33 cellular contexts compared by ENCODE assay signal in genomic region chr5:108857905-108858304, GRCh38.
DNase-seq lines count a peak whose midpoint lies in the region; ATAC-seq, FAIRE-seq and TF ChIP-seq lines count a peak whose summit lies in the region.
"Had no signal": no experiment of that assay in that cellular context is flagged by ENCODE, and none has a peak within 500 bp of the region (broad histone marks: within the 10 kb centered on the region; RNA-seq: fewer than 3 reads in every experiment).

No MANE protein-coding gene starts in this region.

- H2AFZ ChIP-seq in K562 (ENCODE audit: low read depth, low read length) (no peak overlapping the region; the same call in 1 of the 2 replicates), Karpas-422 (ENCODE audit: low read length) (no peak overlapping the region)
- H2AFZ ChIP-seq: GM23248, neural progenitor cell had no signal

- H3K4me2 ChIP-seq in K562 (ENCODE audit: insufficient read depth, low read length) (no peak overlapping the region), Karpas-422 (ENCODE audit: low read depth, low read length, poor library complexity, severe bottlenecking) (no peak overlapping the region)
- H3K4me2 ChIP-seq: neural progenitor cell had no signal

- H3K9ac ChIP-seq in K562 (ENCODE audit: insufficient read depth in 1 of 2, low read depth in 2 of 2, low read length in 2 of 2) (no peak overlapping the region), Karpas-422 (ENCODE audit: low read length) (no peak overlapping the region)
- H3K9ac ChIP-seq: BLaER1, GM23248, neural progenitor cell had no signal

- no peak overlapping the region for H3K27ac Mint-ChIP-seq in CD8-positive, alpha-beta T cell
- H3K27ac Mint-ChIP-seq: activated naive CD4-positive, alpha-beta T cell treated with anti-CD3 and anti-CD28 coated beads, Interleukin-2, amount 10 ng/mL, durations not matched to agents 7 days and 5 days; activated T-helper 1 cell treated with anti-CD3 and anti-CD28 coated beads, Interleukin-12 subunit alpha, Interleukin-12 subunit beta, Interleukin-2, Interleukin-4 antibody, amounts not matched to agents 30 ng/mL and 10 ng/mL and 1 ng/mL, durations not matched to agents 14 hours and 24 hours and 36 hours; neural progenitor cell; stimulated activated effector memory CD8-positive, alpha-beta T cell treated with anti-CD3 and anti-CD28 coated beads, Interleukin-12 subunit alpha, Interleukin-12 subunit beta, amount 100 ng/mL, for 72 hours had no signal

- TF ChIP-seq CTCF in GM10266 (IDR thresholded peaks at IDR 0.05; ENCODE audit: control insufficient read depth, insufficient read depth, low read depth, missing control alignments) (no peak), GM20000 (IDR thresholded peaks at IDR 0.05; ENCODE audit: extremely low read depth, missing control alignments) (no peak), K562 (IDR thresholded peaks at IDR 0.05 in 2 of 3, conservative IDR thresholded peaks at IDR 0.05 in 1 of 3; ENCODE audit: insufficient read depth in 2 of 3, low read depth in 1 of 3, low read length in 3 of 3) (no peak)
- no peak for TF ChIP-seq CTCF in CD8-positive, alpha-beta T cell (IDR thresholded peaks at IDR 0.05)

- H3K79me2 ChIP-seq in K562 (ENCODE audit: control insufficient read depth, insufficient read depth, low read length) (no peaks in the 10 kb centered on the region), Karpas-422 (ENCODE audit: low read length) (no peaks in the 10 kb centered on the region)

- peaks cover 4% of the 10 kb centered on the region for H3K9me3 Mint-ChIP-seq in CD8-positive, alpha-beta T cell
- H3K9me3 Mint-ChIP-seq: activated naive CD4-positive, alpha-beta T cell treated with anti-CD3 and anti-CD28 coated beads, Interleukin-2, amount 10 ng/mL, durations not matched to agents 7 days and 5 days; activated T-helper 1 cell treated with anti-CD3 and anti-CD28 coated beads, Interleukin-12 subunit alpha, Interleukin-12 subunit beta, Interleukin-2, Interleukin-4 antibody, amounts not matched to agents 30 ng/mL and 10 ng/mL and 1 ng/mL, durations not matched to agents 14 hours and 24 hours and 36 hours; neural progenitor cell had no signal

- TF ChIP-seq EP300 in K562 (IDR thresholded peaks at IDR 0.05; ENCODE audit: low read length) = no peak

- ATAC-seq in HG03095 (IDR thresholded peaks at IDR 0.05; ENCODE audit: unreplicated experiment) (peak; percentile 29), K562 (no peak), GM21526 (IDR thresholded peaks at IDR 0.05; ENCODE audit: low FRiP score, unreplicated experiment) (no peak), GM18502 (IDR thresholded peaks at IDR 0.05; ENCODE audit: poor library complexity, unreplicated experiment) (no peak)
- ATAC-seq in CD8-positive, alpha-beta T cell = no peak
- ATAC-seq: left lung; right cardiac atrium; stimulated activated effector memory CD8-positive, alpha-beta T cell treated with anti-CD3 and anti-CD28 coated beads, Interleukin-12 subunit alpha, Interleukin-12 subunit beta, amount 100 ng/mL, for 72 hours had no signal

- H3K4me3 ChIP-seq in K562 (no peak overlapping the region), Karpas-422 (ENCODE audit: low read length) (no peak overlapping the region)
- H3K4me3 ChIP-seq in CD8-positive, alpha-beta T cell (ENCODE audit: low read depth, low read length) = no peak overlapping the region
- H3K4me3 ChIP-seq: BLaER1, GM23248, left lung, neural progenitor cell had no signal

- no peaks in the 10 kb centered on the region for H3K9me2 ChIP-seq in Karpas-422 (replicated peaks; ENCODE audit: insufficient read depth, low read length)

- peaks cover 2% of the 10 kb centered on the region for H3K36me3 Mint-ChIP-seq in CD8-positive, alpha-beta T cell
- H3K36me3 Mint-ChIP-seq: activated naive CD4-positive, alpha-beta T cell treated with anti-CD3 and anti-CD28 coated beads, Interleukin-2, amount 10 ng/mL, durations not matched to agents 7 days and 5 days; neural progenitor cell; stimulated activated effector memory CD8-positive, alpha-beta T cell treated with anti-CD3 and anti-CD28 coated beads, Interleukin-12 subunit alpha, Interleukin-12 subunit beta, amount 100 ng/mL, for 72 hours had no signal

- in situ Hi-C loops in K562 (cut with MboI) = no loop called here

- DNase-seq in GM10266 (ENCODE audit: extremely low spot score) (peak; percentile 4), GM20000 (ENCODE audit: low spot score) (peak; percentile 3), K562 (ENCODE audit: extremely low read depth in 1 of 4, low spot score in 3 of 4) (no peak), Karpas-422 (no peak)
- DNase-seq in CD8-positive, alpha-beta T cell = no peak
- DNase-seq: activated CD4-positive, alpha-beta T cell treated with anti-CD3 and anti-CD28 coated beads for 48 hours; activated naive CD4-positive, alpha-beta T cell treated with anti-CD3 and anti-CD28 coated beads, Interleukin-2, amount 10 ng/mL, durations not matched to agents 7 days and 5 days; amniotic stem cell; Caco-2; DMS79; effector CD4-positive, alpha-beta T cell; GF-D8; GM23248; left lung; mesendoderm; MV-4-11; NCI-H146; NCI-H2171; NCI-H524 treated with DMSO at 0.1 percent for 48 hours; right cardiac atrium; SHP77 treated with DMSO at 0.1 percent for 48 hours; stimulated activated CD4-positive, alpha-beta T cell treated with anti-CD3 and anti-CD28 coated beads, Interleukin-4, amount 100 ng/mL, for 24 hours; SW 1271; T-helper 9 cell; trophoblast cell; WERI-Rb-1 had no signal

- FAIRE-seq in K562 (lab: Jason Lieb, UNC) = no peak

- H3K27ac ChIP-seq in K562 (ENCODE audit: extremely low read depth, low read depth, low read length) (peak overlapping the region; percentile 9; the same call in 1 of the 3 replicates), Karpas-422 (ENCODE audit: low read length) (no peak overlapping the region)
- H3K27ac ChIP-seq in CD8-positive, alpha-beta T cell (ENCODE audit: low read depth, low read length) = no peak overlapping the region
- H3K27ac ChIP-seq: BLaER1, GM23248, left lung, neural progenitor cell, WERI-Rb-1 had no signal

- intact Hi-C loops in K562 (cut with micrococcal nuclease) = no loop called here
- intact Hi-C loops in CD8-positive, alpha-beta T cell (cut with DNase I, micrococcal nuclease) = no loop called here

- POLR2A ChIA-PET in K562 (lab: Yijun Ruan, JAX) = no interaction called here
- POLR2A ChIA-PET in CD8-positive, alpha-beta T cell (lab: Charles Lee) = no interaction called here

- BruUV-seq in K562 (replicated peaks; lab: Mats Ljungman, UMichigan) = no TSS peak

- H3K4me3 Mint-ChIP-seq in CD8-positive, alpha-beta T cell = no peak overlapping the region
- H3K4me3 Mint-ChIP-seq: activated naive CD4-positive, alpha-beta T cell treated with anti-CD3 and anti-CD28 coated beads, Interleukin-2, amount 10 ng/mL, durations not matched to agents 7 days and 5 days; activated T-helper 1 cell treated with anti-CD3 and anti-CD28 coated beads, Interleukin-12 subunit alpha, Interleukin-12 subunit beta, Interleukin-2, Interleukin-4 antibody, amounts not matched to agents 30 ng/mL and 10 ng/mL and 1 ng/mL, durations not matched to agents 14 hours and 24 hours and 36 hours; neural progenitor cell; stimulated activated effector memory CD8-positive, alpha-beta T cell treated with anti-CD3 and anti-CD28 coated beads, Interleukin-12 subunit alpha, Interleukin-12 subunit beta, amount 100 ng/mL, for 72 hours had no signal

- CTCF ChIA-PET in K562 (lab: Yijun Ruan, JAX; ENCODE audit: low intra/inter-chr PET ratio) = no interaction called here
- CTCF ChIA-PET in CD8-positive, alpha-beta T cell (lab: Charles Lee) = no interaction called here

- no peaks in the 10 kb centered on the region for H3K27me3 Mint-ChIP-seq in CD8-positive, alpha-beta T cell (ENCODE audit: low read depth)
- H3K27me3 Mint-ChIP-seq: activated naive CD4-positive, alpha-beta T cell treated with anti-CD3 and anti-CD28 coated beads, Interleukin-2, amount 10 ng/mL, durations not matched to agents 7 days and 5 days had no signal

- H3K27me3 ChIP-seq in K562 (ENCODE audit: control insufficient read depth in 2 of 2, insufficient read depth in 2 of 2, low read length in 2 of 2) = no peaks in the 10 kb centered on the region
- no peaks in the 10 kb centered on the region for H3K27me3 ChIP-seq in CD8-positive, alpha-beta T cell (ENCODE audit: insufficient read depth, low read length)
- no peaks in the 10 kb centered on the region for H3K27me3 ChIP-seq in Karpas-422 (ENCODE audit: low read length)
- H3K27me3 ChIP-seq: BLaER1, left lung, neural progenitor cell had no signal

- TF ChIP-seq RAD21 in K562 (CRISPR knock-in tag; conservative IDR thresholded peaks at IDR 0.05 in 1 of 2, IDR thresholded peaks at IDR 0.05 in 1 of 2) = no peak

- H3K9me1 ChIP-seq in K562 (ENCODE audit: control insufficient read depth, insufficient read depth, low read length) = no peaks in the 10 kb centered on the region

- no peaks in the 10 kb centered on the region for H3K36me3 ChIP-seq in K562 (ENCODE audit: control insufficient read depth, insufficient read depth, low read length)
- H3K36me3 ChIP-seq in CD8-positive, alpha-beta T cell (ENCODE audit: insufficient read depth, low read length) = no peaks in the 10 kb centered on the region
- no peaks in the 10 kb centered on the region for H3K36me3 ChIP-seq in Karpas-422 (ENCODE audit: insufficient read depth, low read length)
- H3K36me3 ChIP-seq: BLaER1, left lung, neural progenitor cell, WERI-Rb-1 had no signal

- peaks cover 4% of the 10 kb centered on the region for H3K4me1 Mint-ChIP-seq in CD8-positive, alpha-beta T cell (ENCODE audit: low read depth)
- H3K4me1 Mint-ChIP-seq: activated naive CD4-positive, alpha-beta T cell treated with anti-CD3 and anti-CD28 coated beads, Interleukin-2, amount 10 ng/mL, durations not matched to agents 7 days and 5 days; neural progenitor cell; stimulated activated effector memory CD8-positive, alpha-beta T cell treated with anti-CD3 and anti-CD28 coated beads, Interleukin-12 subunit alpha, Interleukin-12 subunit beta, amount 100 ng/mL, for 72 hours had no signal

- TF ChIP-seq POLR2A in K562 (conservative IDR thresholded peaks at IDR 0.05) = no peak

- H3K9me3 ChIP-seq in K562 (replicated peaks; ENCODE audit: control insufficient read depth, insufficient read depth, low read depth, low read length) (no peaks in the 10 kb centered on the region), Karpas-422 (ENCODE audit: low read length) (no peaks in the 10 kb centered on the region)
- H3K9me3 ChIP-seq in CD8-positive, alpha-beta T cell (ENCODE audit: low read length) = no peaks in the 10 kb centered on the region
- H3K9me3 ChIP-seq: BLaER1, Caco-2, left lung had no signal

- H3K4me1 ChIP-seq in K562 (replicated peaks in 1 of 2; ENCODE audit: control insufficient read depth in 2 of 2, insufficient read depth in 2 of 2, low read length in 2 of 2) (no peaks in the 10 kb centered on the region; a peak in 1 of 5 replicates), Karpas-422 (ENCODE audit: low read length) (peaks cover 8% of the 10 kb centered on the region)
- no peaks in the 10 kb centered on the region for H3K4me1 ChIP-seq in CD8-positive, alpha-beta T cell (ENCODE audit: insufficient read depth, low read length)
- H3K4me1 ChIP-seq: Caco-2, left lung, neural progenitor cell had no signal

- WGBS in K562 (ENCODE audit: insufficient coverage, low coverage, missing lambda C conversion rate) = 53% methylated on average over 1 of the region's 1 CpG

- H4K20me1 ChIP-seq in K562 (replicated peaks; ENCODE audit: control insufficient read depth, insufficient read depth, low read length) = no peaks in the 10 kb centered on the region
- H4K20me1 ChIP-seq in Karpas-422 (ENCODE audit: insufficient read depth, low read depth, low read length) = no peaks in the 10 kb centered on the region
- H4K20me1 ChIP-seq: BLaER1 had no signal

Comparison
In these comparisons a context has a peak if more than half of its experiments do, and no peak if none do; other contexts are left out.
1. DNase-seq: peak in GM10266 (single experiment) and GM20000 (single experiment); none in K562 (0 of 4), CD8-positive, alpha-beta T cell (0 of 7) and Karpas-422 (single experiment).